10 cellular contexts compared by ENCODE assay signal in genomic region chr1:64986903-64987871, GRCh38. TPM values are rescaled to one million over a fixed set of nuclear protein-coding genes. Genes with fewer than 3 reads are reported as not detected.
A peak's percentile ranks its signal among the peaks of the same experiment; 100 is the strongest.
DNase-seq lines count a peak whose midpoint lies in the region; ATAC-seq, FAIRE-seq and TF ChIP-seq lines count a peak whose summit lies in the region.
"Had no signal": no experiment of that assay in that cellular context is flagged by ENCODE, and none has a peak within 500 bp of the region (broad histone marks: within the 10 kb centered on the region; RNA-seq: fewer than 3 reads in every experiment).

No MANE protein-coding gene starts in this region.

- peaks cover 0 to 8% of the 10 kb centered on the region in 2 donors for H3K9me3 Mint-ChIP-seq in activated naive CD4-positive, alpha-beta T cell treated with anti-CD3 and anti-CD28 coated beads, Interleukin-2, amount 50 U/mL, for 72 hours
- no peaks in the 10 kb centered on the region for H3K9me3 Mint-ChIP-seq in activated naive CD4-positive, alpha-beta T cell treated with anti-CD3 and anti-CD28 coated beads, Interleukin-2, amount 10 ng/mL, durations not matched to agents 7 days and 5 days
- H3K9me3 Mint-ChIP-seq: neural crest cell had no signal

- H3K27me3 Mint-ChIP-seq in activated naive CD4-positive, alpha-beta T cell treated with anti-CD3 and anti-CD28 coated beads, Interleukin-2, amount 10 ng/mL, durations not matched to agents 7 days and 5 days: no peaks in the 10 kb centered on the region

- no peak overlapping the region for H3K27ac Mint-ChIP-seq in activated naive CD4-positive, alpha-beta T cell treated with anti-CD3 and anti-CD28 coated beads, Interleukin-2, amount 50 U/mL, for 72 hours
- no peak overlapping the region for H3K27ac Mint-ChIP-seq in activated naive CD4-positive, alpha-beta T cell treated with anti-CD3 and anti-CD28 coated beads, Interleukin-2, amount 10 ng/mL, durations not matched to agents 7 days and 5 days

- no peak for FAIRE-seq in bronchial epithelial cell (lab: Jason Lieb, UNC)

- DNase-seq in activated naive CD4-positive, alpha-beta T cell treated with anti-CD3 and anti-CD28 coated beads, Interleukin-2, amount 50 U/mL, for 72 hours (ENCODE audit: low spot score in 2 of 2): no peak
- DNase-seq in activated naive CD4-positive, alpha-beta T cell treated with Interleukin-2 at 50 U/mL for 16 hours: no peak
- peak; percentile 37 for DNase-seq in bronchial epithelial cell (ENCODE audit: low read depth)
- DNase-seq in Right ventricle myocardium superior: no peak
- no peak for DNase-seq in activated naive CD4-positive, alpha-beta T cell treated with anti-CD3 and anti-CD28 coated beads, Interleukin-2, amount 10 ng/mL, durations not matched to agents 7 days and 5 days
- no peak for DNase-seq in HEK293T (ENCODE audit: extremely low spot score)
- no peak for DNase-seq in NCI-H1694 (lab: John Stamatoyannopoulos, UW)

- H3K36me3 ChIP-seq in bronchial epithelial cell (ENCODE audit: control insufficient read depth, insufficient read depth, low read length): no peaks in the 10 kb centered on the region

- H3K4me1 Mint-ChIP-seq in activated naive CD4-positive, alpha-beta T cell treated with anti-CD3 and anti-CD28 coated beads, Interleukin-2, amount 10 ng/mL, durations not matched to agents 7 days and 5 days: peaks cover 2% of the 10 kb centered on the region
- H3K4me1 Mint-ChIP-seq: neural crest cell had no signal

- intact Hi-C loops in Right ventricle myocardium superior (cut with DNase I): no loop called here

- H3K4me3 ChIP-seq in bronchial epithelial cell (ENCODE audit: low read depth, low read length): no peak overlapping the region

- no peaks in the 10 kb centered on the region for H3K27me3 ChIP-seq in bronchial epithelial cell (ENCODE audit: control insufficient read depth, insufficient read depth, low read length)

- TF ChIP-seq CTCF in bronchial epithelial cell (IDR thresholded peaks at IDR 0.05; ENCODE audit: insufficient read depth, low read length, severe bottlenecking): no peak

- CTCF ChIA-PET in activated naive CD4-positive, alpha-beta T cell treated with anti-CD3 and anti-CD28 coated beads, Interleukin-2, amount 10 ng/mL, durations not matched to agents 7 days and 5 days (lab: Charles Lee): no interaction called here
- CTCF ChIA-PET in HEK293T (lab: Yijun Ruan, JAX): no interaction called here

- no peak overlapping the region for H3K4me3 Mint-ChIP-seq in activated naive CD4-positive, alpha-beta T cell treated with anti-CD3 and anti-CD28 coated beads, Interleukin-2, amount 10 ng/mL, durations not matched to agents 7 days and 5 days
- H3K4me3 Mint-ChIP-seq: neural crest cell had no signal

- H3K36me3 Mint-ChIP-seq in activated naive CD4-positive, alpha-beta T cell treated with anti-CD3 and anti-CD28 coated beads, Interleukin-2, amount 50 U/mL, for 72 hours: peaks cover 0 to 4% of the 10 kb centered on the region in 2 donors
- H3K36me3 Mint-ChIP-seq in activated naive CD4-positive, alpha-beta T cell treated with anti-CD3 and anti-CD28 coated beads, Interleukin-2, amount 10 ng/mL, durations not matched to agents 7 days and 5 days: no peaks in the 10 kb centered on the region

- ATAC-seq in activated naive CD4-positive, alpha-beta T cell treated with anti-CD3 and anti-CD28 coated beads, Interleukin-2, amount 50 U/mL, for 72 hours: peak; percentile 52
- ATAC-seq in HG03066 (IDR thresholded peaks at IDR 0.05; ENCODE audit: low read depth, unreplicated experiment) (peak; percentile 95), Right ventricle myocardium superior (ENCODE audit: poor library complexity) (no peak)
- ATAC-seq: Panc1 had no signal

- POLR2A ChIA-PET in HEK293T (lab: Yijun Ruan, JAX): no interaction called here

TF ChIP-seq in HEK293T, 16 proteins besides CTCF, POLR2A, EP300 and RAD21:
- TF ChIP-seq NFRKB (IDR thresholded peaks at IDR 0.05) (no peak), FOXA1 (IDR thresholded peaks at IDR 0.05) (no peak), ARNT (IDR thresholded peaks at IDR 0.05) (no peak), FOXM1 (IDR thresholded peaks at IDR 0.05; ENCODE audit: borderline replicate concordance) (no peak), ZNF384 (IDR thresholded peaks at IDR 0.05) (no peak), CTBP1 (IDR thresholded peaks at IDR 0.05; ENCODE audit: borderline replicate concordance) (no peak), PKNOX1 (IDR thresholded peaks at IDR 0.05) (no peak), L3MBTL2 (conservative IDR thresholded peaks at IDR 0.05) (no peak), BHLHE40 (IDR thresholded peaks at IDR 0.05; ENCODE audit: borderline replicate concordance) (no peak)
TF ChIP-seq in HEK293T: peak in this region for 0.

RNA-seq across cellular contexts. Expression of gene JAK1, which starts 20.8 kb away (rescaled TPM):
- total RNA-seq in activated naive CD4-positive, alpha-beta T cell treated with anti-CD3 and anti-CD28 coated beads, Interleukin-2, amount 50 U/mL, for 72 hours: 100 to 1,000 TPM in 1 of 2 donors, 10 to 100 TPM in 1; 95.3 to 133 TPM
- total RNA-seq in bronchial epithelial cell: 55.8 and 63.0 TPM in 2 replicates
- 94.1 TPM for total RNA-seq in Right ventricle myocardium superior
